ENCODE assay signal across 1 cellular context in the genomic region with DNA sequence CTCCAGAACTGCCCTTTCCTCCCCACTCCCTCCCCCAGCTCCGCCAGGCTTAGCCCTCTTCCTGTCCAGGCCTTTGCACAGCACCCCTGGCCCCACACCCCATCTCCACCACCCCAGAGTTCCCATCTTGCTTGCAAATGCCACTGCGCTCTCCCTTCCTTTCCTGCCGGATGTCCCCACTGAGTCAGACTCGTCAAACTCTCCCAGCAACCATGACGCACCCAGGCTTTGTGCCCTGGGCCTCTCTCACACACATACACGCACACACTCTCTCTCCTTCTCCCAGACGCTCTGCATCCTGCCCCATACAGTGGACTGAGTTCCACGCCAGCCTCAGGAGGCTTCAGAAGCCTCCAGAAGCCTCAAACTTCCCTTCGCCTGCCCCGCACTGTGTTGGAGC.
TF ChIP-seq lines count a peak whose summit lies in the region.

No MANE protein-coding gene starts in this region.

TF ChIP-seq in K562, 482 proteins besides CTCF, POLR2A, EP300 and RAD21:
- TF ChIP-seq ZNF589 (CRISPR knock-in tag; IDR thresholded peaks at IDR 0.05; ENCODE audit: low read depth) (0 out of 2 replicates have a peak, but pooled peaks have one; percentile 41), THRAP3 (IDR thresholded peaks at IDR 0.05; ENCODE audit: borderline replicate concordance) (no peak), MCM3 (IDR thresholded peaks at IDR 0.05) (no peak), FOSL1 (tag; conservative IDR thresholded peaks at IDR 0.05) (0 out of 2 replicates have a peak, but pooled peaks have one; percentile 22)
- TF ChIP-seq, protein P1, sequence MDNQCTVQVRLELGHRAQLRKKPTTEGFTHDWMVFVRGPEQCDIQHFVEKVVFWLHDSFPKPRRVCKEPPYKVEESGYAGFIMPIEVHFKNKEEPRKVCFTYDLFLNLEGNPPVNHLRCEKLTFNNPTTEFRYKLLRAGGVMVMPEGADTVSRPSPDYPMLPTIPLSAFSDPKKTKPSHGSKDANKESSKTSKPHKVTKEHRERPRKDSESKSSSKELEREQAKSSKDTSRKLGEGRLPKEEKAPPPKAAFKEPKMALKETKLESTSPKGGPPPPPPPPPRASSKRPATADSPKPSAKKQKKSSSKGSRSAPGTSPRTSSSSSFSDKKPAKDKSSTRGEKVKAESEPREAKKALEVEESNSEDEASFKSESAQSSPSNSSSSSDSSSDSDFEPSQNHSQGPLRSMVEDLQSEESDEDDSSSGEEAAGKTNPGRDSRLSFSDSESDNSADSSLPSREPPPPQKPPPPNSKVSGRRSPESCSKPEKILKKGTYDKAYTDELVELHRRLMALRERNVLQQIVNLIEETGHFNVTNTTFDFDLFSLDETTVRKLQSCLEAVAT (IDR thresholded peaks at IDR 0.05) = no peak
